Comparison of ENCODE assay signal across 22 cellular contexts in genomic region chr1:160773088-160773487, GRCh38. TPM values are rescaled to one million over a fixed set of nuclear protein-coding genes. Genes with fewer than 3 reads are reported as not detected.
"Had no signal": no experiment of that assay in that cellular context is flagged by ENCODE, and none has a peak within 500 bp of the region (broad histone marks: within the 10 kb centered on the region; RNA-seq: fewer than 3 reads in every experiment).

No MANE protein-coding gene starts in this region.

- H3K27me3 Mint-ChIP-seq: naive thymus-derived CD8-positive, alpha-beta T cell had no signal

- H3K27me3 ChIP-seq: esophagus squamous epithelium, gastrocnemius medialis, left lung, transverse colon had no signal

- H3K9me3 ChIP-seq: esophagus squamous epithelium, gastrocnemius medialis, left lung, prostate gland, transverse colon had no signal

- H3K4me1 ChIP-seq: gastrocnemius medialis, prostate gland, transverse colon had no signal

- ATAC-seq: gastrocnemius medialis; left lung; naive thymus-derived CD8-positive, alpha-beta T cell had no signal

- DNase-seq: activated CD4-positive, CD25-positive, alpha-beta regulatory T cell treated with anti-CD3 and anti-CD28 coated beads, Interleukin-2, amount 50 U/mL, for 72 hours; activated gamma-delta T cell treated with Interleukin-2 at 50 U/mL for 16 hours; cerebellar nuclear complex; cortex of kidney; esophagus squamous epithelium; gastrocnemius medialis; hippocampal formation; kidney glomerular epithelial cell; left lung; naive thymus-derived CD8-positive, alpha-beta T cell; stimulated activated CD4-positive, alpha-beta T cell treated with anti-CD3 and anti-CD28 coated beads, Interleukin-4, amount 100 ng/mL, for 1 hour; SW 1271; transverse colon had no signal

- H3K27ac ChIP-seq: esophagus squamous epithelium, gastrocnemius medialis, left lung, prostate gland, transverse colon, VCaP had no signal

- H3K36me3 ChIP-seq: esophagus squamous epithelium, gastrocnemius medialis, left lung, prostate gland, transverse colon had no signal

- H3K9me3 Mint-ChIP-seq: naive thymus-derived CD8-positive, alpha-beta T cell; T-helper 2 cell treated with Interferon-gamma antibody and Interleukin-4, amounts not matched to agents 5 μg/mL and 100 μg/mL, for 36 hours had no signal

- H3K4me3 ChIP-seq: esophagus squamous epithelium, gastrocnemius medialis, left lung, prostate gland, transverse colon had no signal

- H3K4me3 Mint-ChIP-seq: endodermal cell; mesothelial cell of epicardium; naive thymus-derived CD8-positive, alpha-beta T cell; T-helper 2 cell treated with Interferon-gamma antibody and Interleukin-4, amounts not matched to agents 5 μg/mL and 100 μg/mL, for 36 hours had no signal

- FAIRE-seq: urothelium cell line had no signal

- H3K27ac Mint-ChIP-seq: mesothelial cell of epicardium; T-helper 2 cell treated with Interferon-gamma antibody and Interleukin-4, amounts not matched to agents 5 μg/mL and 100 μg/mL, for 36 hours had no signal

- H3K36me3 Mint-ChIP-seq: mesothelial cell of epicardium; naive thymus-derived CD8-positive, alpha-beta T cell had no signal

RNA-seq across cellular contexts. Expression of gene LY9, which starts 22.9 kb away (rescaled TPM):
- total RNA-seq: endodermal cell, gastrocnemius medialis, lung microvascular endothelial cell, mesothelial cell of epicardium, osteocyte, temporal lobe had no signal

RNA-seq across cellular contexts. Expression of gene SLAMF7, which starts 34.0 kb away (rescaled TPM):
- total RNA-seq: endodermal cell, lung microvascular endothelial cell, mesothelial cell of epicardium, osteocyte had no signal
